Comparison of ENCODE assay signal across 8 cellular contexts in genomic region chr12:69330475-69331473, GRCh38. TPM values are rescaled to one million over a fixed set of nuclear protein-coding genes. Genes with fewer than 3 reads are reported as not detected.
DNase-seq lines count a peak whose midpoint lies in the region; ATAC-seq, FAIRE-seq and TF ChIP-seq lines count a peak whose summit lies in the region.

No MANE protein-coding gene starts in this region.

- ATAC-seq in DND-41 (ENCODE audit: insufficient read depth, low read depth) (peak; percentile 90), GM21526 (IDR thresholded peaks at IDR 0.05; ENCODE audit: low FRiP score, unreplicated experiment) (peak; percentile 87)
- peak; percentile 74 for ATAC-seq in activated CD8-positive, alpha-beta T cell treated with anti-CD3 and anti-CD28 coated beads for 36 hours
- ATAC-seq in naive thymus-derived CD8-positive, alpha-beta T cell, result peak; percentile 65 to 83

- no peaks in the 10 kb centered on the region for H3K79me2 ChIP-seq in DND-41 (ENCODE audit: insufficient read depth, low read length)

- no peaks in the 10 kb centered on the region for H3K9me3 ChIP-seq in DND-41 (ENCODE audit: insufficient read depth, low read length, severe bottlenecking)

- no peak for FAIRE-seq in HTR-8/SVneo (lab: Jason Lieb, UNC)

- H3K4me1 ChIP-seq in DND-41 (ENCODE audit: insufficient read depth, low read length), result peaks cover 16% of the 10 kb centered on the region

- H3K4me1 Mint-ChIP-seq in activated CD8-positive, alpha-beta T cell treated with anti-CD3 and anti-CD28 coated beads for 36 hours (ENCODE audit: low read depth), result peaks cover 42% of the 10 kb centered on the region
- H3K4me1 Mint-ChIP-seq in endothelial cell (ENCODE audit: unreplicated experiment), result peaks cover 15% of the 10 kb centered on the region
- peaks cover 24 to 57% (median 50%) of the 10 kb centered on the region in 4 donors for H3K4me1 Mint-ChIP-seq in naive thymus-derived CD8-positive, alpha-beta T cell
- peaks cover 50% of the 10 kb centered on the region for H3K4me1 Mint-ChIP-seq in stimulated activated naive CD8-positive, alpha-beta T cell treated with anti-CD3 and anti-CD28 coated beads, Interleukin-15, Interleukin-2, amounts not matched to agents 100 ng/mL and 50 ng/mL, for 24 hours (ENCODE audit: low read depth)

- H3K4me3 ChIP-seq in DND-41 (ENCODE audit: low read depth in 1 of 2, low read length in 2 of 2) (peak overlapping the region; percentile 33 to 57; a peak in 3 of 4 replicates), LNCaP clone FGC (ENCODE audit: low read depth, low read length) (peak overlapping the region; percentile 18)

- no peaks in the 10 kb centered on the region for H3K9me3 Mint-ChIP-seq in activated CD8-positive, alpha-beta T cell treated with anti-CD3 and anti-CD28 coated beads for 36 hours
- no peaks in the 10 kb centered on the region for H3K9me3 Mint-ChIP-seq in endothelial cell (ENCODE audit: unreplicated experiment)
- no peaks in the 10 kb centered on the region for H3K9me3 Mint-ChIP-seq in naive thymus-derived CD8-positive, alpha-beta T cell
- no peaks in the 10 kb centered on the region for H3K9me3 Mint-ChIP-seq in stimulated activated naive CD8-positive, alpha-beta T cell treated with anti-CD3 and anti-CD28 coated beads, Interleukin-15, Interleukin-2, amounts not matched to agents 100 ng/mL and 50 ng/mL, for 24 hours

- H3K9ac ChIP-seq in DND-41 (ENCODE audit: low read depth, low read length), result peak overlapping the region; percentile 48

- TF ChIP-seq CTCF in DND-41 (IDR thresholded peaks at IDR 0.05; ENCODE audit: borderline replicate concordance, extremely low read depth, low read length, poor library complexity, severe bottlenecking) (no peak), LNCaP clone FGC (IDR thresholded peaks at IDR 0.05; ENCODE audit: control insufficient read depth, extremely low read depth, insufficient read depth) (no peak), endothelial cell (IDR thresholded peaks at IDR 0.05; ENCODE audit: unreplicated experiment) (no peak)
- no peak for TF ChIP-seq CTCF in activated CD8-positive, alpha-beta T cell treated with anti-CD3 and anti-CD28 coated beads for 36 hours (IDR thresholded peaks at IDR 0.05)

- H3K27me3 ChIP-seq in DND-41 (ENCODE audit: insufficient read depth, low read length, poor library complexity), result peaks cover 15% of the 10 kb centered on the region

- peak overlapping the region; percentile 5; the same call in 1 of the 2 replicates for H3K27ac ChIP-seq in DND-41 (ENCODE audit: low read length)

- H3K36me3 Mint-ChIP-seq in activated CD8-positive, alpha-beta T cell treated with anti-CD3 and anti-CD28 coated beads for 36 hours (ENCODE audit: low read depth), result no peaks in the 10 kb centered on the region
- H3K36me3 Mint-ChIP-seq in endothelial cell (ENCODE audit: low read depth, unreplicated experiment), result no peaks in the 10 kb centered on the region
- peaks cover 0 to 7% (median 5%) of the 10 kb centered on the region in 3 donors for H3K36me3 Mint-ChIP-seq in naive thymus-derived CD8-positive, alpha-beta T cell
- H3K36me3 Mint-ChIP-seq in stimulated activated naive CD8-positive, alpha-beta T cell treated with anti-CD3 and anti-CD28 coated beads, Interleukin-15, Interleukin-2, amounts not matched to agents 100 ng/mL and 50 ng/mL, for 24 hours (ENCODE audit: low read depth), result no peaks in the 10 kb centered on the region

- CTCF ChIA-PET in activated CD8-positive, alpha-beta T cell treated with anti-CD3 and anti-CD28 coated beads for 36 hours (lab: Charles Lee), result interaction anchor here (0.9 to 7.0 kb wide), 9 partner anchors 11 to 244 kb away, joined by 3 to 39 read pairs (median 4); no protein-coding TSS in a partner anchor

- H3K4me2 ChIP-seq in DND-41 (ENCODE audit: insufficient read depth, low read length), result peak overlapping the region; percentile 78

- H2AFZ ChIP-seq in DND-41 (ENCODE audit: low read depth, low read length), result peak overlapping the region; percentile 89

- H3K27ac Mint-ChIP-seq in activated CD8-positive, alpha-beta T cell treated with anti-CD3 and anti-CD28 coated beads for 36 hours, result peak overlapping the region; percentile 87
- H3K27ac Mint-ChIP-seq in endothelial cell (ENCODE audit: unreplicated experiment), result no peak overlapping the region
- peak overlapping the region; percentile 94 to 99 (median 98) for H3K27ac Mint-ChIP-seq in naive thymus-derived CD8-positive, alpha-beta T cell
- H3K27ac Mint-ChIP-seq in stimulated activated naive CD8-positive, alpha-beta T cell treated with anti-CD3 and anti-CD28 coated beads, Interleukin-15, Interleukin-2, amounts not matched to agents 100 ng/mL and 50 ng/mL, for 24 hours, result peak overlapping the region; percentile 86

- POLR2A ChIA-PET in activated CD8-positive, alpha-beta T cell treated with anti-CD3 and anti-CD28 coated beads for 36 hours (lab: Charles Lee), result interaction anchor here (0.6 to 2.3 kb wide), 7 partner anchors 11 to 356 kb away, joined by 3 to 8 read pairs (median 6); partner anchors contain the start of gene CCT2
- POLR2A ChIA-PET in naive thymus-derived CD8-positive, alpha-beta T cell (lab: Charles Lee), result interaction anchor here (0.9 to 4.3 kb wide), 19 partner anchors 9 to 1036 kb away, joined by 3 to 58 read pairs (median 5); partner anchors contain the start of genes CCT2, CPSF6, FRS2 and KCNMB4

- peak overlapping the region; percentile 75 for H3K4me3 Mint-ChIP-seq in activated CD8-positive, alpha-beta T cell treated with anti-CD3 and anti-CD28 coated beads for 36 hours
- H3K4me3 Mint-ChIP-seq in endothelial cell (ENCODE audit: unreplicated experiment), result peak overlapping the region; percentile 80
- peak overlapping the region; percentile 67 to 96 (median 94) for H3K4me3 Mint-ChIP-seq in naive thymus-derived CD8-positive, alpha-beta T cell
- H3K4me3 Mint-ChIP-seq in stimulated activated naive CD8-positive, alpha-beta T cell treated with anti-CD3 and anti-CD28 coated beads, Interleukin-15, Interleukin-2, amounts not matched to agents 100 ng/mL and 50 ng/mL, for 24 hours, result peak overlapping the region; percentile 86

- no peaks in the 10 kb centered on the region for H3K36me3 ChIP-seq in DND-41 (ENCODE audit: insufficient read depth, low read length)

- intact Hi-C loops in activated CD8-positive, alpha-beta T cell treated with anti-CD3 and anti-CD28 coated beads for 36 hours (cut with micrococcal nuclease), result no loop called here

- no peaks in the 10 kb centered on the region for H4K20me1 ChIP-seq in DND-41 (ENCODE audit: insufficient read depth, low read length)

- DNase-seq in DND-41 (peak; percentile 55), LNCaP clone FGC (ENCODE audit: low read depth) (no peak), endothelial cell (ENCODE audit: low spot score) (peak; percentile 25), HTR-8/SVneo (ENCODE audit: insufficient read length, low spot score) (no peak)
- peak; percentile 72 for DNase-seq in activated CD8-positive, alpha-beta T cell treated with anti-CD3 and anti-CD28 coated beads for 36 hours
- DNase-seq in naive thymus-derived CD8-positive, alpha-beta T cell, result peak; percentile 23 to 83 (median 70)

- no peaks in the 10 kb centered on the region for H3K27me3 Mint-ChIP-seq in activated CD8-positive, alpha-beta T cell treated with anti-CD3 and anti-CD28 coated beads for 36 hours
- no peaks in the 10 kb centered on the region for H3K27me3 Mint-ChIP-seq in endothelial cell (ENCODE audit: unreplicated experiment)
- H3K27me3 Mint-ChIP-seq in naive thymus-derived CD8-positive, alpha-beta T cell, result no peaks in the 10 kb centered on the region
- no peaks in the 10 kb centered on the region for H3K27me3 Mint-ChIP-seq in stimulated activated naive CD8-positive, alpha-beta T cell treated with anti-CD3 and anti-CD28 coated beads, Interleukin-15, Interleukin-2, amounts not matched to agents 100 ng/mL and 50 ng/mL, for 24 hours

RNA-seq across cellular contexts. Expression of gene LYZ, which starts 17.4 kb away (rescaled TPM):
- not detected for total RNA-seq in activated CD8-positive, alpha-beta T cell treated with anti-CD3 and anti-CD28 coated beads for 36 hours
- total RNA-seq in endothelial cell (ENCODE audit: unreplicated experiment), result 3.6 TPM
- total RNA-seq in naive thymus-derived CD8-positive, alpha-beta T cell, result 1 to 10 TPM; 7.2 to 7.3 TPM
- polyA plus RNA-seq in naive thymus-derived CD8-positive, alpha-beta T cell, result 10 to 100 TPM in 1 of 3 donors, 1 to 10 TPM in 1, under 1 TPM in 1; 0.09 to 17.3 (median 5.9) TPM

RNA-seq across cellular contexts. Expression of gene YEATS4, which starts 28.8 kb away (rescaled TPM):
- total RNA-seq in activated CD8-positive, alpha-beta T cell treated with anti-CD3 and anti-CD28 coated beads for 36 hours, result 10 to 100 TPM; 54.0 to 60.9 TPM
- 16.8 TPM for total RNA-seq in endothelial cell (ENCODE audit: unreplicated experiment)
- 10 to 100 TPM; 18.0 to 24.9 TPM for total RNA-seq in naive thymus-derived CD8-positive, alpha-beta T cell
- polyA plus RNA-seq in naive thymus-derived CD8-positive, alpha-beta T cell, result 10 to 100 TPM; 50.9 to 66.4 (median 54.4) TPM

Comparison
In these comparisons a context has a peak if more than half of its experiments do, and no peak if none do; other contexts are left out.
1. DNase-seq: peak in DND-41 (single experiment), activated CD8-positive, alpha-beta T cell treated with anti-CD3 and anti-CD28 coated beads for 36 hours (single experiment), endothelial cell (single experiment) and naive thymus-derived CD8-positive, alpha-beta T cell (10 of 10); none in LNCaP clone FGC (single experiment) and HTR-8/SVneo (single experiment).
2. Peak in every context shown above with its lines, with median percentiles within 50 percentile points of each other: ATAC-seq and H3K4me3 Mint-ChIP-seq.